Comparison of ENCODE assay signal across 12 cellular contexts in the genomic region with DNA sequence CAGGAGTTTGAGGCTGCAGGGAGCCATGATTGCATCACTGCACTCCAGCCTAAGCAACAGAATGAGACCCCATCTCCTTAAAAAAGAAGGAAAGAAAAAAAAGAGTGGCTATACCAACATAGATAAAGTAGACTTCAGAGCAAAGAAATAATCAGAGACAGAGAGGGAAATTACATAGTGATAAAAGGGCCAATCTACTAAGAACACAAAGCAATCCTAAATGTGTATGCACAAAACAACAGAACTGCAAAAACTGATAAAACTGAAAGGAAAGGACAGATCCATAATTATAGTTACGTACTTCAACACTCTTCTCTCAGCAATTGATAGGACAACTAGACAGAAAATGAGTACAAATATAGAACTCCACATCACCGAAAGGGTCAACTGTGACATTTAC. TPM values are rescaled to one million over a fixed set of nuclear protein-coding genes. Genes with fewer than 3 reads are reported as not detected.
"Had no signal": no experiment of that assay in that cellular context is flagged by ENCODE, and none has a peak within 500 bp of the region (broad histone marks: within the 10 kb centered on the region; RNA-seq: fewer than 3 reads in every experiment).

No MANE protein-coding gene starts in this region.

- H3K9ac ChIP-seq: GM23248 had no signal

- ATAC-seq: GM23338, HCT116 had no signal

- FAIRE-seq: H1, H54 had no signal

- H2AFZ ChIP-seq: GM23248, GM23338 had no signal

- H3K4me2 ChIP-seq: GM23338 had no signal

- H3K36me3 ChIP-seq: HAP-1 had no signal

- DNase-seq: GM23248, GOT3, H7, H9, HCEC 1CT, HFFc6 had no signal

- H3K27ac ChIP-seq: GM23248 had no signal

- H3K4me3 ChIP-seq: GM23248, GM23338, HAP-1 had no signal

- H3K9me3 ChIP-seq: HAP-1 had no signal

- H3K4me1 ChIP-seq: HAP-1 had no signal

RNA-seq across cellular contexts. Expression of a gene that starts 17.8 kb away (rescaled TPM):
- total RNA-seq: GM23248, GM23338, H1, H4, H7, H9, HFFc6 had no signal
- polyA plus RNA-seq: GM23248, GM23338, H1 had no signal

RNA-seq across cellular contexts. Expression of a gene that starts 36.4 kb away (rescaled TPM):
- total RNA-seq: GM23248, GM23338, H1, H4, H9, HFFc6 had no signal
- polyA plus RNA-seq: GM23248, GM23338 had no signal
